ENCODE assay signal across 9 cellular contexts in the genomic region with DNA sequence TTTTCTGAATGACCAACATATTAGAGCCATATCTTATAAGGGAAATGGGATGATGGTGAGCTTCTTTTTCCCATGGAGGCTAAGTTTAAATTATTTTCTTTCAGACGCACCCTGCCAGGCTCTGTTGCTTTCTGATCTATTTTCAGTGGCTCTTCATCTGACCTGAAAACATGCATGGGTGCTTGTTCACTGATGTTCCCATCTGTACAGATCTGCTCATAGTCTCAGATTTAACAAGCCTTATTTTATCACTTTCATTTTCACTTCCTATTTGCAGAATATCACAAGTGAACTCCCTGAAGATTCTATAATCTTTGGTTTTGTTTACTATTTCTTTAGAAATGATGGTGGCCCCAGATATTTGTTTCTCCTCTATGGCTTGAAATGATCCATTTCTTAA. TPM values are rescaled to one million over a fixed set of nuclear protein-coding genes. Genes with fewer than 3 reads are reported as not detected.
DNase-seq lines count a peak whose midpoint lies in the region; ATAC-seq and TF ChIP-seq lines count a peak whose summit lies in the region.
"Had no signal": no experiment of that assay in that cellular context is flagged by ENCODE, and none has a peak within 500 bp of the region (broad histone marks: within the 10 kb centered on the region; RNA-seq: fewer than 3 reads in every experiment).

No MANE protein-coding gene starts in this region.

- H3K4me3 ChIP-seq in GM06990 (replicated peaks; ENCODE audit: low read depth, low read length) = no peak overlapping the region
- H3K4me3 ChIP-seq in lower lobe of right lung = no peak overlapping the region

- H3K27ac Mint-ChIP-seq in activated naive CD8-positive, alpha-beta T cell = peak overlapping the region; percentile 79

- H3K4me1 ChIP-seq in lower lobe of right lung = no peaks in the 10 kb centered on the region

- H3K4me1 Mint-ChIP-seq in activated naive CD8-positive, alpha-beta T cell (ENCODE audit: low read depth) = peaks cover 37% of the 10 kb centered on the region

- no peaks in the 10 kb centered on the region for H3K9me3 ChIP-seq in lower lobe of right lung

- no peak overlapping the region for H3K27ac ChIP-seq in lower lobe of right lung

- DNase-seq in GM06990 (ENCODE audit: extremely low read depth, insufficient read length) = peak; percentile 72
- no peak for DNase-seq in lower lobe of right lung
- no peak for DNase-seq in midbrain (lab: John Stamatoyannopoulos, UW)
- DNase-seq in NCI-H345 treated with DMSO at 0.1 percent for 48 hours (lab: John Stamatoyannopoulos, UW; ENCODE audit: unreplicated experiment) = no peak
- no peak for DNase-seq in Right ventricle myocardium inferior (ENCODE audit: missing footprints)

- H3K36me3 Mint-ChIP-seq in activated naive CD8-positive, alpha-beta T cell = peaks cover 6% of the 10 kb centered on the region

- TF ChIP-seq CTCF in GM06990 (IDR thresholded peaks at IDR 0.05; ENCODE audit: insufficient read depth, low read length, poor library complexity, severe bottlenecking) (no peak), lower lobe of right lung (IDR thresholded peaks at IDR 0.05) (no peak)

- H3K9me3 Mint-ChIP-seq in activated naive CD8-positive, alpha-beta T cell (ENCODE audit: low read depth) = peaks cover 11% of the 10 kb centered on the region

- no peaks in the 10 kb centered on the region for H3K27me3 Mint-ChIP-seq in activated naive CD8-positive, alpha-beta T cell

- intact Hi-C loops in lower lobe of right lung (cut with DNase I) = no loop called here
- intact Hi-C loops in Right ventricle myocardium inferior (cut with DNase I) = no loop called here

- peak; percentile 98 for ATAC-seq in GM19397 (IDR thresholded peaks at IDR 0.05; ENCODE audit: unreplicated experiment)
- peak; percentile 99 for ATAC-seq in HG03135 (IDR thresholded peaks at IDR 0.05; ENCODE audit: unreplicated experiment)
- no peak for ATAC-seq in lower lobe of right lung
- ATAC-seq in Right ventricle myocardium inferior = no peak
- ATAC-seq: Panc1 had no signal

- H3K36me3 ChIP-seq in GM06990 (ENCODE audit: control insufficient read depth, insufficient read depth, low read length) = no peaks in the 10 kb centered on the region
- no peaks in the 10 kb centered on the region for H3K36me3 ChIP-seq in lower lobe of right lung

- H3K27me3 ChIP-seq in GM06990 (replicated peaks; ENCODE audit: control insufficient read depth, insufficient read depth, low read length) (no peaks in the 10 kb centered on the region), lower lobe of right lung (ENCODE audit: low read depth) (no peaks in the 10 kb centered on the region)

- H3K4me3 Mint-ChIP-seq in activated naive CD8-positive, alpha-beta T cell = peak overlapping the region; percentile 67

RNA-seq across cellular contexts. Expression of gene SUCLG2, which starts 31.1 kb away (rescaled TPM):
- total RNA-seq in lower lobe of right lung (50.7 TPM), Right ventricle myocardium inferior (99.2 TPM)

Comparison
In these comparisons a context has a peak if more than half of its experiments do, and no peak if none do; other contexts are left out.
1. ATAC-seq: peak in GM19397 (single experiment) and HG03135 (single experiment); none in lower lobe of right lung (0 of 2) and Right ventricle myocardium inferior (single experiment).